3 cellular contexts compared by ENCODE assay signal in the genomic region with DNA sequence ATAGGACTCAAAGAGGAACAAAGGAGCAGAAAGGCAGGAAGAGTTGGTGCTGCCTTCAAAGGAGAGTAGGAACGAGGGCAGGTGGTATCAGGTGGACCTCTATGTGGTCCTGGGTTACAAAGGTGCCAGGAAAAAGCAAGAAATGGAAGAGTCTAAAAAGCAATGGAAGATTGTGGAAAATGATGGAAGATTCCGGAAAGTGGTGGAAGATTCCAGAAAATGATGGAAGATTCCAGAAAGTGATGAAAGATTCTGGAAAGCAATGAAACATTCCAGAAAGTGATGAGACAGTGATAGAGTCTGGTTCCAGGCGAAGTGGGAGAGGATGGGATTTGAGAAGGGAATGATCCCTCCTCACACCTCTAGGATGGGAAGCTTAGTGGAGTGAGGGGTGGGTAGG.
TF ChIP-seq lines count a peak whose summit lies in the region.

No MANE protein-coding gene starts in this region.

TF ChIP-seq in liver, 16 proteins besides CTCF, POLR2A, EP300 and RAD21:
- TF ChIP-seq JUND (IDR thresholded peaks at IDR 0.05) (no peak), YY1 (IDR thresholded peaks at IDR 0.05) (peak; percentile 92)

TF ChIP-seq in HepG2, 621 proteins besides CTCF, POLR2A, EP300 and RAD21:
- TF ChIP-seq CENPT (CRISPR knock-in tag; IDR thresholded peaks at IDR 0.05; ENCODE audit: low read depth) = no peak
- TF ChIP-seq NAIF1 (CRISPR knock-in tag; IDR thresholded peaks at IDR 0.05; ENCODE audit: borderline replicate concordance) = no peak
- TF ChIP-seq, protein P1, sequence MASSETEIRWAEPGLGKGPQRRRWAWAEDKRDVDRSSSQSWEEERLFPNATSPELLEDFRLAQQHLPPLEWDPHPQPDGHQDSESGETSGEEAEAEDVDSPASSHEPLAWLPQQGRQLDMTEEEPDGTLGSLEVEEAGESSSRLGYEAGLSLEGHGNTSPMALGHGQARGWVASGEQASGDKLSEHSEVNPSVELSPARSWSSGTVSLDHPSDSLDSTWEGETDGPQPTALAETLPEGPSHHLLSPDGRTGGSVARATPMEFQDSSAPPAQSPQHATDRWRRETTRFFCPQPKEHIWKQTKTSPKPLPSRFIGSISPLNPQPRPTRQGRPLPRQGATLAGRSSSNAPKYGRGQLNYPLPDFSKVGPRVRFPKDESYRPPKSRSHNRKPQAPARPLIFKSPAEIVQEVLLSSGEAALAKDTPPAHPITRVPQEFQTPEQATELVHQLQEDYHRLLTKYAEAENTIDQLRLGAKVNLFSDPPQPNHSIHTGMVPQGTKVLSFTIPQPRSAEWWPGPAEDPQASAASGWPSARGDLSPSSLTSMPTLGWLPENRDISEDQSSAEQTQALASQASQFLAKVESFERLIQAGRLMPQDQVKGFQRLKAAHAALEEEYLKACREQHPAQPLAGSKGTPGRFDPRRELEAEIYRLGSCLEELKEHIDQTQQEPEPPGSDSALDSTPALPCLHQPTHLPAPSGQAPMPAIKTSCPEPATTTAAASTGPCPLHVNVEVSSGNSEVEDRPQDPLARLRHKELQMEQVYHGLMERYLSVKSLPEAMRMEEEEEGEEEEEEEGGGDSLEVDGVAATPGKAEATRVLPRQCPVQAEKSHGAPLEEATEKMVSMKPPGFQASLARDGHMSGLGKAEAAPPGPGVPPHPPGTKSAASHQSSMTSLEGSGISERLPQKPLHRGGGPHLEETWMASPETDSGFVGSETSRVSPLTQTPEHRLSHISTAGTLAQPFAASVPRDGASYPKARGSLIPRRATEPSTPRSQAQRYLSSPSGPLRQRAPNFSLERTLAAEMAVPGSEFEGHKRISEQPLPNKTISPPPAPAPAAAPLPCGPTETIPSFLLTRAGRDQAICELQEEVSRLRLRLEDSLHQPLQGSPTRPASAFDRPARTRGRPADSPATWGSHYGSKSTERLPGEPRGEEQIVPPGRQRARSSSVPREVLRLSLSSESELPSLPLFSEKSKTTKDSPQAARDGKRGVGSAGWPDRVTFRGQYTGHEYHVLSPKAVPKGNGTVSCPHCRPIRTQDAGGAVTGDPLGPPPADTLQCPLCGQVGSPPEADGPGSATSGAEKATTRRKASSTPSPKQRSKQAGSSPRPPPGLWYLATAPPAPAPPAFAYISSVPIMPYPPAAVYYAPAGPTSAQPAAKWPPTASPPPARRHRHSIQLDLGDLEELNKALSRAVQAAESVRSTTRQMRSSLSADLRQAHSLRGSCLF (CRISPR knock-in tag; IDR thresholded peaks at IDR 0.05; ENCODE audit: borderline replicate concordance) = no peak
- TF ChIP-seq, protein P2, sequence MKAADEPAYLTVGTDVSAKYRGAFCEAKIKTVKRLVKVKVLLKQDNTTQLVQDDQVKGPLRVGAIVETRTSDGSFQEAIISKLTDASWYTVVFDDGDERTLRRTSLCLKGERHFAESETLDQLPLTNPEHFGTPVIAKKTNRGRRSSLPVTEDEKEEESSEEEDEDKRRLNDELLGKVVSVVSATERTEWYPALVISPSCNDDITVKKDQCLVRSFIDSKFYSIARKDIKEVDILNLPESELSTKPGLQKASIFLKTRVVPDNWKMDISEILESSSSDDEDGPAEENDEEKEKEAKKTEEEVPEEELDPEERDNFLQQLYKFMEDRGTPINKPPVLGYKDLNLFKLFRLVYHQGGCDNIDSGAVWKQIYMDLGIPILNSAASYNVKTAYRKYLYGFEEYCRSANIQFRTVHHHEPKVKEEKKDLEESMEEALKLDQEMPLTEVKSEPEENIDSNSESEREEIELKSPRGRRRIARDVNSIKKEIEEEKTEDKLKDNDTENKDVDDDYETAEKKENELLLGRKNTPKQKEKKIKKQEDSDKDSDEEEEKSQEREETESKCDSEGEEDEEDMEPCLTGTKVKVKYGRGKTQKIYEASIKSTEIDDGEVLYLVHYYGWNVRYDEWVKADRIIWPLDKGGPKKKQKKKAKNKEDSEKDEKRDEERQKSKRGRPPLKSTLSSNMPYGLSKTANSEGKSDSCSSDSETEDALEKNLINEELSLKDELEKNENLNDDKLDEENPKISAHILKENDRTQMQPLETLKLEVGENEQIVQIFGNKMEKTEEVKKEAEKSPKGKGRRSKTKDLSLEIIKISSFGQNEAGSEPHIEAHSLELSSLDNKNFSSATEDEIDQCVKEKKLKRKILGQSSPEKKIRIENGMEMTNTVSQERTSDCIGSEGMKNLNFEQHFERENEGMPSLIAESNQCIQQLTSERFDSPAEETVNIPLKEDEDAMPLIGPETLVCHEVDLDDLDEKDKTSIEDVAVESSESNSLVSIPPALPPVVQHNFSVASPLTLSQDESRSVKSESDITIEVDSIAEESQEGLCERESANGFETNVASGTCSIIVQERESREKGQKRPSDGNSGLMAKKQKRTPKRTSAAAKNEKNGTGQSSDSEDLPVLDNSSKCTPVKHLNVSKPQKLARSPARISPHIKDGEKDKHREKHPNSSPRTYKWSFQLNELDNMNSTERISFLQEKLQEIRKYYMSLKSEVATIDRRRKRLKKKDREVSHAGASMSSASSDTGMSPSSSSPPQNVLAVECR (CRISPR knock-in tag; IDR thresholded peaks at IDR 0.05; ENCODE audit: borderline replicate concordance) = no peak
- no peak for TF ChIP-seq ADNP (CRISPR knock-in tag; IDR thresholded peaks at IDR 0.05)
- no peak for TF ChIP-seq RBM22 (optimal IDR thresholded peaks at IDR 0.05; ENCODE audit: low read length)
- TF ChIP-seq PAWR (CRISPR knock-in tag; IDR thresholded peaks at IDR 0.05; ENCODE audit: borderline replicate concordance) = no peak
- TF ChIP-seq CCDC6 (CRISPR knock-in tag; IDR thresholded peaks at IDR 0.05) = no peak
- no peak for TF ChIP-seq ASH2L (IDR thresholded peaks at IDR 0.05; ENCODE audit: insufficient read length, low read depth, low read length)
- no peak for TF ChIP-seq RFX3 (CRISPR knock-in tag; IDR thresholded peaks at IDR 0.05)
- TF ChIP-seq NCOR1 (IDR thresholded peaks at IDR 0.05; ENCODE audit: borderline replicate concordance, low read length) = no peak
- no peak for TF ChIP-seq ZNF34 (CRISPR knock-in tag; IDR thresholded peaks at IDR 0.05; ENCODE audit: borderline replicate concordance)
- no peak for TF ChIP-seq SP5 (CRISPR knock-in tag; IDR thresholded peaks at IDR 0.05; ENCODE audit: borderline replicate concordance, low read depth)
- no peak for TF ChIP-seq AKAP8 (CRISPR knock-in tag; IDR thresholded peaks at IDR 0.05)
- no peak for TF ChIP-seq ZNF44 (CRISPR knock-in tag; IDR thresholded peaks at IDR 0.05)
- no peak for TF ChIP-seq ZFP1 (CRISPR knock-in tag; IDR thresholded peaks at IDR 0.05)
- TF ChIP-seq CHCHD3 (CRISPR knock-in tag; IDR thresholded peaks at IDR 0.05) = no peak
- TF ChIP-seq YEATS2 (CRISPR knock-in tag; IDR thresholded peaks at IDR 0.05; ENCODE audit: borderline replicate concordance) = no peak

TF ChIP-seq in endothelial cell of umbilical vein, 7 proteins besides CTCF, POLR2A, EP300 and RAD21:
- no peak for TF ChIP-seq FOS (IDR thresholded peaks at IDR 0.05; ENCODE audit: borderline replicate concordance, insufficient read depth, low read length)
- no peak for TF ChIP-seq GATA2 (IDR thresholded peaks at IDR 0.05; ENCODE audit: insufficient read depth, insufficient read length, low read depth, low read length)
- TF ChIP-seq EZH2 (IDR thresholded peaks at IDR 0.05; ENCODE audit: borderline replicate concordance, low read depth, low read length, severe bottlenecking) = no peak
- TF ChIP-seq POLR2AphosphoS5 (IDR thresholded peaks at IDR 0.05; ENCODE audit: insufficient read depth, low read depth, low read length) = no peak
- TF ChIP-seq JUN (IDR thresholded peaks at IDR 0.05; ENCODE audit: borderline replicate concordance, insufficient read depth, insufficient read length, low read depth) = no peak
- TF ChIP-seq, protein P3, sequence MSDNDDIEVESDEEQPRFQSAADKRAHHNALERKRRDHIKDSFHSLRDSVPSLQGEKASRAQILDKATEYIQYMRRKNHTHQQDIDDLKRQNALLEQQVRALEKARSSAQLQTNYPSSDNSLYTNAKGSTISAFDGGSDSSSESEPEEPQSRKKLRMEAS (IDR thresholded peaks at IDR 0.05; ENCODE audit: insufficient read depth, insufficient read length) = no peak
- TF ChIP-seq MYC (IDR thresholded peaks at IDR 0.05; ENCODE audit: low read depth, low read length) = no peak
